22 cellular contexts compared by ENCODE assay signal in the genomic region with DNA sequence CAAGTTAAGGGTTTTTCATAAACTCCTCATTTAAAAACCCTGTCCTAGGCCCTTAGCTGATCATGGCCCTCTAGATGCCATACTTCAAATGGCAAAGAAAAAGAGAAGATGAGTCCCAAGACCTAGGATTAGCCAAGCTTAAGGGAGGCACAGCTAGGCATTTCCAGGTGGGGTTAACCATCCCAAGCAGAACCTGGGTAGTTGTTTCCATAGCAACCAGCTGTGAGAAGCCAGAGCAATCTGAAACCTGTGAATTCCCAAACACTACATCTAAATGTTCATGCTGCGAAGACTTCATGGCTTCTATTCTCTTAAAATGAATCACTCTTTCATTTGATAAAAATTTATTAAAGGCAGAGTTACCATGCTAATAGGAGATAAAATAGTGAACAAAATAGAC.
"Had no signal": no experiment of that assay in that cellular context is flagged by ENCODE, and none has a peak within 500 bp of the region (broad histone marks: within the 10 kb centered on the region; RNA-seq: fewer than 3 reads in every experiment).

No MANE protein-coding gene starts in this region.

- DNase-seq: activated CD4-positive, alpha-beta T cell treated with anti-CD3 and anti-CD28 coated beads for 4 hours; activated CD8-positive, alpha-beta memory T cell treated with anti-CD3 and anti-CD28 coated beads, Interleukin-2, amount 50 U/mL, for 4 hours; activated CD8-positive, alpha-beta T cell treated with anti-CD3 and anti-CD28 coated beads for 36 hours; activated gamma-delta T cell treated with Interleukin-2 at 50 U/mL for 16 hours; activated naive CD4-positive, alpha-beta T cell treated with anti-CD3 and anti-CD28 coated beads, Interleukin-2, amount 10 ng/mL, durations not matched to agents 7 days and 5 days; activated naive CD8-positive, alpha-beta T cell treated with anti-CD3 and anti-CD28 coated beads for 36 hours; activated T-cell treated with anti-CD3 and anti-CD28 coated beads, Interleukin-2, amount 50 U/mL, for 72 hours; brain microvascular endothelial cell; NCI-H1105 treated with DMSO at 0.1 percent for 48 hours; NCI-H1436 treated with DMSO at 0.1 percent for 48 hours; NCI-H187; NCI-H2081; NCI-H2171 treated with DMSO at 0.1 percent for 48 hours; NCI-H226; NCI-H526 treated with DMSO at 0.1 percent for 48 hours; Peyer's patch; Right ventricle myocardium superior; SJCRH30; SK-N-SH; T-helper 1 cell had no signal

- H3K27me3 ChIP-seq: brain microvascular endothelial cell, Peyer's patch, SJCRH30 had no signal

- H3K27ac ChIP-seq: brain microvascular endothelial cell, Peyer's patch, RWPE1, SJCRH30, VCaP had no signal

- H3K4me1 ChIP-seq: Peyer's patch, SJCRH30 had no signal

- H3K36me3 ChIP-seq: brain microvascular endothelial cell, Peyer's patch, SJCRH30 had no signal

- H3K9ac ChIP-seq: SK-N-SH had no signal

- H3K9me3 ChIP-seq: Peyer's patch, SJCRH30, SK-N-SH had no signal

- H3K4me2 ChIP-seq: SK-N-SH had no signal

- ATAC-seq: activated CD8-positive, alpha-beta T cell treated with anti-CD3 and anti-CD28 coated beads for 36 hours; activated T-cell treated with anti-CD3 and anti-CD28 coated beads, Interleukin-2, amount 50 U/mL, for 72 hours had no signal

- H3K4me3 ChIP-seq: Peyer's patch, SJCRH30 had no signal

- H3K9me2 ChIP-seq: SK-N-SH had no signal
